In the genomic region with DNA sequence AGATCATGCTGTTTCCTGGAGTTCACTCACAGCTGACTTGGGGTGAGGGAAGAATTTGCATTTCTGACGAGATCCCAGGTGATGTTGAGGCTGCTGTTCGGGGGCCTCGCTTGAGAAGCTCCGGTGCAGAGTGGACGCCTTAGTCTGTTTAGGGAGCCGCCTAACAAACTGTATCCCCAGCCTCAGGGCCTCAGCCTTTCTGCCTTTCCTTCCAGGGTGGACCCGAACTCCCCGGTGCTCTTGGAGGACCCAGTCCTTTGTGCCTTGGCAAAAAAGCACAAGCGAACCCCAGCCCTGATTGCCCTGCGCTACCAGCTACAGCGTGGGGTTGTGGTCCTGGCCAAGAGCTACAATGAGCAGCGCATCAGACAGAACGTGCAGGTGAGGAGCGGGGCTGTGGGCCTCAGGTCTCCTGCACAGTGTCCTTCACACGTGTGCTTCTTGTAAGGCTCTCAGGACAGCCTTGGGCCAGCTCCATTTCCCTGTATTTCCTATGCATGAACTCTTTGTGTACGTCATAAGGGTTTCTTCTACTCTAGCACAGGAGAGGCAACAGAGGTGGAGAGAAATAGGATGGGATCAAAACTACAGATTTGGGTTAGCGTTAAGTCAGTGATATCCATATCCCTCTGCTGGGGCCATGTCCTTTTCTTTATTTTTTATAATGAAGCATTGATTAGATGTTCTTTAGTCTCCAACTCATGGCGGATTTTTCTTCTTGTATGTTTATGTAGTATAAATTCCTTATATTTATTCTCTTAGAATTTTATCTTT, we compare ENCODE assay signal across 1 cellular context. TPM values are rescaled to one million over a fixed set of nuclear protein-coding genes. Genes with fewer than 3 reads are reported as not detected.
"Had no signal": no experiment of that assay in that cellular context is flagged by ENCODE, and none has a peak within 500 bp of the region (broad histone marks: within the 10 kb centered on the region; RNA-seq: fewer than 3 reads in every experiment).

No MANE protein-coding gene starts in this region.

RNA-seq across cellular contexts. Expression of a gene that starts 9.3 kb away (rescaled TPM):
- polyA plus RNA-seq: immature natural killer cell had no signal

RNA-seq across cellular contexts. Expression of a gene that starts 31.1 kb away (rescaled TPM):
- polyA plus RNA-seq: immature natural killer cell had no signal
